9 cellular contexts compared by ENCODE assay signal in the genomic region with DNA sequence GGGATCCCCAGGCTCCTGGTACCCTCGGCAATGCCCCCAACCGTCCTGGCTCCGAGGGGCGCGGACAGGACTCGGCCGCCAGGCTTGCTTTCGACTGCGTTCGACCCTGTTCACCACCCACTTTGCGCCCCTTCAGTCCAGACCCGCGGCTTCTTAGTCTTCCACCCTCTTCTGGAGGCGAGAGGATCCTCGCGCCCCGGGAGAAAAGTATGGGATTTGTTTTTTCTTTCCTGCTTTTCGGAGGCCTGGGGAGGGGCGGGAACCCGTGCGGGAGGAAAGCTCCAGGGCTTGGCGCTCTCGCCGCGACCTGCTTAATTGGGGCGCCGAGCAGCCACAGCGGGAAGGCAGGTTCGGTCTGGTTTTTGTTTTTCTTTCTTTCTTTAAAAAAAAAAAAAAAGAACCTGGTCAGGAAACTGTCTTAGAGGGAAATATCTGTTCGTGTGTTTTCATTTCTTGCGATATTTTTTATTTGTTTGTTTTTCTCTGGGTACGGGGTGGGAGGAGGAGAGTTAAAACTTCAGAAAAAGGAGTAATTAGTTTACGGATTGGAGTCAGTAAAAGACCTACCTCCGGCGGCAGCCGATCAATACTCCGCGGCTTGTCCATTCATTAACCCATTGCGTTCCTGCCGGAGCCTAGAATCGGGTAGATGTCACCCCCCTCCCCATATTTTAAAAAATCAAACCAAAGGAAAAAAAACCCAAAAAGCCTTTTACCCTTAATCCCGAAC. TPM values are rescaled to one million over a fixed set of nuclear protein-coding genes. Genes with fewer than 3 reads are reported as not detected.
DNase-seq lines count a peak whose midpoint lies in the region; ATAC-seq, FAIRE-seq and TF ChIP-seq lines count a peak whose summit lies in the region.
"Had no signal": no experiment of that assay in that cellular context is flagged by ENCODE, and none has a peak within 500 bp of the region (broad histone marks: within the 10 kb centered on the region; RNA-seq: fewer than 3 reads in every experiment).

No MANE protein-coding gene starts in this region.

- peaks cover 56 to 84% (median 68%) of the 10 kb centered on the region in 3 donors for H3K27me3 Mint-ChIP-seq in naive B cell

- H3K9me3 ChIP-seq in A549, result no peaks in the 10 kb centered on the region
- no peaks in the 10 kb centered on the region for H3K9me3 ChIP-seq in HEK293 (ENCODE audit: control insufficient read depth, insufficient read depth, low read depth, low read length)

- H3K27ac ChIP-seq in A549 (no peak overlapping the region), HEK293 (ENCODE audit: extremely low read depth, low read depth, low read length) (peak overlapping the region; percentile 74; the same call in 1 of the 2 replicates)
- H3K27ac ChIP-seq: VCaP had no signal

- peaks cover 0 to 5% (median 0%) of the 10 kb centered on the region in 7 donors for H3K9me3 Mint-ChIP-seq in naive B cell

- ATAC-seq in A549, result 0 out of 6 replicates have a peak, but pooled peaks of 1 of the 2 experiments have one; percentile 7
- no peak for ATAC-seq in naive B cell (ENCODE audit: low read depth in 2 of 2)

- peaks cover 19 to 40% (median 21%) of the 10 kb centered on the region in 3 donors for H3K4me1 Mint-ChIP-seq in naive B cell

- peaks cover 0 to 5% of the 10 kb centered on the region in 2 experiments; a peak in 1 of 3 replicates for H3K36me3 ChIP-seq in HEK293 (ENCODE audit: control insufficient read depth in 2 of 2, insufficient read depth in 1 of 2, low read length in 2 of 2)

- TF ChIP-seq CTCF in A549 (IDR thresholded peaks at IDR 0.05) (no peak), HEK293 (tag by site-specific recombination; IDR thresholded peaks at IDR 0.05) (peak; percentile 67), choroid plexus epithelial cell (conservative IDR thresholded peaks at IDR 0.05; ENCODE audit: low read depth, low read length) (no peak)

- no peak for TF ChIP-seq RAD21 in A549 (conservative IDR thresholded peaks at IDR 0.05 in 1 of 2, IDR thresholded peaks at IDR 0.05 in 1 of 2)

- H3K4me1 ChIP-seq in A549 (peaks cover 13% of the 10 kb centered on the region), HEK293 (ENCODE audit: control insufficient read depth, insufficient read depth, low read length) (peaks cover 10% of the 10 kb centered on the region)

- H3K36me3 Mint-ChIP-seq in naive B cell, result no peaks in the 10 kb centered on the region

- no peak for FAIRE-seq in A549 (lab: Jason Lieb, UNC)

- peak overlapping the region; percentile 43 for H3K4me3 ChIP-seq in A549
- peak overlapping the region; percentile 72 for H3K4me3 ChIP-seq in HEK293 (ENCODE audit: low read depth, low read length)
- H3K4me3 ChIP-seq in choroid plexus epithelial cell (ENCODE audit: low read depth, low read length), result peak overlapping the region; percentile 65

- TF ChIP-seq EP300 in A549 (IDR thresholded peaks at IDR 0.05), result no peak

- CTCF ChIA-PET in A549 (lab: Yijun Ruan, JAX) (no interaction called here), HEK293 (lab: Yijun Ruan, JAX) (no interaction called here)

- no peak for DNase-seq in A549 (ENCODE audit: low read depth in 1 of 2, low spot score in 1 of 2)
- no peak for DNase-seq in choroid plexus epithelial cell (ENCODE audit: low read depth)
- DNase-seq in naive B cell, result no peak
- DNase-seq in stimulated activated CD4-positive, alpha-beta T cell treated with anti-CD3 and anti-CD28 coated beads, Interleukin-4, amount 100 ng/mL, for 4 hours, result no peak
- no peak for DNase-seq in ureter (ENCODE audit: low spot score)
- no peak for DNase-seq in stimulated activated naive CD4-positive, alpha-beta T cell treated with Interleukin-2 at 50 U/mL for 16 hours (lab: John Stamatoyannopoulos, UW)
- no peak for DNase-seq in AG08396 (ENCODE audit: low spot score)

- peak overlapping the region in 6 of 8 donors; percentile 34 to 68 (median 62) for H3K4me3 Mint-ChIP-seq in naive B cell

- H3K4me2 ChIP-seq in A549, result peak overlapping the region; percentile 74

- no peak for TF ChIP-seq POLR2A in A549 (IDR thresholded peaks at IDR 0.05; ENCODE audit: low read length)

- H3K27ac Mint-ChIP-seq in naive B cell, result peak overlapping the region in 3 of 6 donors; percentile 56 to 78 (median 77)

- 14% methylated on average over 42 of the region's 42 CpGs for WGBS in A549 (ENCODE audit: missing lambda C conversion rate)

- POLR2A ChIA-PET in A549 (lab: Yijun Ruan, JAX) (no interaction called here), HEK293 (lab: Yijun Ruan, JAX) (no interaction called here)

TF ChIP-seq in A549, 52 proteins besides CTCF, POLR2A, EP300 and RAD21:
- TF ChIP-seq RNF2 (IDR thresholded peaks at IDR 0.05; ENCODE audit: borderline replicate concordance, low read depth) (0 out of 2 replicates have a peak, but pooled peaks have one; percentile 14), CBX8 (IDR thresholded peaks at IDR 0.05) (peak; percentile 24; the same call in 1 of the 2 replicates), ZC3H11A (IDR thresholded peaks at IDR 0.05) (no peak), ZSCAN20 (CRISPR knock-in tag; IDR thresholded peaks at IDR 0.05) (no peak), ZFP36 (IDR thresholded peaks at IDR 0.05; ENCODE audit: borderline replicate concordance, partially characterized antibody) (no peak)
- TF ChIP-seq, protein P1, sequence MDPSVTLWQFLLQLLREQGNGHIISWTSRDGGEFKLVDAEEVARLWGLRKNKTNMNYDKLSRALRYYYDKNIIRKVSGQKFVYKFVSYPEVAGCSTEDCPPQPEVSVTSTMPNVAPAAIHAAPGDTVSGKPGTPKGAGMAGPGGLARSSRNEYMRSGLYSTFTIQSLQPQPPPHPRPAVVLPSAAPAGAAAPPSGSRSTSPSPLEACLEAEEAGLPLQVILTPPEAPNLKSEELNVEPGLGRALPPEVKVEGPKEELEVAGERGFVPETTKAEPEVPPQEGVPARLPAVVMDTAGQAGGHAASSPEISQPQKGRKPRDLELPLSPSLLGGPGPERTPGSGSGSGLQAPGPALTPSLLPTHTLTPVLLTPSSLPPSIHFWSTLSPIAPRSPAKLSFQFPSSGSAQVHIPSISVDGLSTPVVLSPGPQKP (IDR thresholded peaks at IDR 0.05; ENCODE audit: low read depth, low read length), result no peak
TF ChIP-seq in A549: peak in this region for 2.

TF ChIP-seq in HEK293, 187 proteins besides CTCF, POLR2A, EP300 and RAD21:
- 0 out of 2 replicates have a peak, but pooled peaks have one; percentile 5 for TF ChIP-seq GLIS1 (tag by site-specific recombination; IDR thresholded peaks at IDR 0.05)
- 0 out of 2 replicates have a peak, but pooled peaks have one; percentile 13 for TF ChIP-seq ZEB2 (tag by site-specific recombination; IDR thresholded peaks at IDR 0.05)
- peak; percentile 31; the same call in 1 of the 2 replicates for TF ChIP-seq ZIC2 (tag by site-specific recombination; IDR thresholded peaks at IDR 0.05)
- TF ChIP-seq SALL2 (tag by site-specific recombination; IDR thresholded peaks at IDR 0.05; ENCODE audit: borderline replicate concordance), result no peak
- TF ChIP-seq ZBTB20 (tag by site-specific recombination; IDR thresholded peaks at IDR 0.05), result 0 out of 2 replicates have a peak, but pooled peaks have one; percentile 7
- TF ChIP-seq IKZF3 (tag by site-specific recombination; IDR thresholded peaks at IDR 0.05), result peak; percentile 58; the same call in 1 of the 2 replicates
- TF ChIP-seq ZNF366 (tag by site-specific recombination; conservative IDR thresholded peaks at IDR 0.05), result peak; percentile 30
- TF ChIP-seq, protein P2, sequence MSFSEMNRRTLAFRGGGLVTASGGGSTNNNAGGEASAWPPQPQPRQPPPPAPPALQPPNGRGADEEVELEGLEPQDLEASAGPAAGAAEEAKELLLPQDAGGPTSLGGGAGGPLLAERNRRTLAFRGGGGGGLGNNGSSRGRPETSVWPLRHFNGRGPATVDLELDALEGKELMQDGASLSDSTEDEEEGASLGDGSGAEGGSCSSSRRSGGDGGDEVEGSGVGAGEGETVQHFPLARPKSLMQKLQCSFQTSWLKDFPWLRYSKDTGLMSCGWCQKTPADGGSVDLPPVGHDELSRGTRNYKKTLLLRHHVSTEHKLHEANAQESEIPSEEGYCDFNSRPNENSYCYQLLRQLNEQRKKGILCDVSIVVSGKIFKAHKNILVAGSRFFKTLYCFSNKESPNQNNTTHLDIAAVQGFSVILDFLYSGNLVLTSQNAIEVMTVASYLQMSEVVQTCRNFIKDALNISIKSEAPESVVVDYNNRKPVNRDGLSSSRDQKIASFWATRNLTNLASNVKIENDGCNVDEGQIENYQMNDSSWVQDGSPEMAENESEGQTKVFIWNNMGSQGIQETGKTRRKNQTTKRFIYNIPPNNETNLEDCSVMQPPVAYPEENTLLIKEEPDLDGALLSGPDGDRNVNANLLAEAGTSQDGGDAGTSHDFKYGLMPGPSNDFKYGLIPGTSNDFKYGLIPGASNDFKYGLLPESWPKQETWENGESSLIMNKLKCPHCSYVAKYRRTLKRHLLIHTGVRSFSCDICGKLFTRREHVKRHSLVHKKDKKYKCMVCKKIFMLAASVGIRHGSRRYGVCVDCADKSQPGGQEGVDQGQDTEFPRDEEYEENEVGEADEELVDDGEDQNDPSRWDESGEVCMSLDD (tag by site-specific recombination; IDR thresholded peaks at IDR 0.05), result 0 out of 2 replicates have a peak, but pooled peaks have one; percentile 30
- no peak for TF ChIP-seq ZNF184 (tag by site-specific recombination; IDR thresholded peaks at IDR 0.05)
- peak; percentile 53 for TF ChIP-seq PRDM6 (tag by site-specific recombination; IDR thresholded peaks at IDR 0.05)
- no peak for TF ChIP-seq ZNF830 (tag by site-specific recombination; IDR thresholded peaks at IDR 0.05; ENCODE audit: low read depth)
TF ChIP-seq in HEK293: peak in this region for 8.

RNA-seq across cellular contexts. Expression of gene EMX2, which starts 1.6 kb away (rescaled TPM):
- polyA plus RNA-seq in A549 (2011; rRNA removed) (not detected in 2 replicates), A549 (2017; fragmentation: RNase III; extraction: RNeasy Plus Mini Kit Qiagen cat#74134 plus additional on column Dnase treatment) (not detected in 3 replicates), naive B cell (ENCODE audit: low read depth in 6 of 6) (not detected)
- polyA plus RNA-seq in A549 (2012; cell fraction: cytosol; rRNA removed), result not detected in 2 replicates
- not detected in 2 replicates for polyA plus RNA-seq in A549 (2012; cell fraction: nucleus; rRNA removed)
- not detected in 2 replicates for polyA minus RNA-seq in A549 (2011; rRNA and poly(A)+ RNA removed)
- total RNA-seq in ureter, result 46.1 TPM

Comparison
In these comparisons a context has a peak if more than half of its experiments do, and no peak if none do; other contexts are left out.
1. Of the 5 proteins assayed by ChIP-seq in both HEK293 and A549: peak only in HEK293: CTCF; only in A549: none; in both: none; in neither: 4.